ENCODE assay signal across 37 cellular contexts in the genomic region with DNA sequence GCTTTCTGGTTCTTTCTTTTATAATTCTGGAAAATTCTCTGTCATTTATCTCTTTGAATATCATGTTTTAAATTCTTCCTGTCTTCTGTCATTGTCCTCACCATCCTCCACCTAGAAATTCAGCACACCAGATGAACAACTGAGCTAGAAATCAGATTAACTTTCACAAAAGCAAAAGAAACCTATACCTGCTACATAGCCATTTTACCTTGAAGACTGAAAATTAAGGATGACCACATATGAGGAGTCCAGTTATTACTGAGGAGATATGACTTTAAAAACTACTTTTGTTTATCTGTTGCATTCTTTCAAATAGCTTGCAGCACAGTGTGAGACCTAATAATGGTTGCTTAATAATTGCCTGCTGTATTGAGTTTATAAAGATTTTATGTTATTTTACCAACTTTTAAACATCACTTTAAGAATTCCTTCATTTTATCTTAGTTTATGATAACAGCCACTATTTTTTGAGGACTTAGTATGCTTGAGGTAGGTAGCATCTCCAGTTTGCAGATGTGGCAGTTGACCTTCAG.
"Had no signal": no experiment of that assay in that cellular context is flagged by ENCODE, and none has a peak within 500 bp of the region (broad histone marks: within the 10 kb centered on the region; RNA-seq: fewer than 3 reads in every experiment).

No MANE protein-coding gene starts in this region.

- H3K27ac ChIP-seq: ascending aorta, cardiac muscle cell, VCaP had no signal

- H3K27ac Mint-ChIP-seq: activated B cell treated with CpG ODN at 0.5 μM for 24 hours; activated CD4-positive, alpha-beta memory T cell treated with anti-CD3 and anti-CD28 coated beads for 36 hours; activated CD4-positive, alpha-beta T cell treated with anti-CD3 and anti-CD28 coated beads, Interleukin-2, amount 10 ng/mL, durations not matched to agents 24 days and 14 days; activated CD8-positive, alpha-beta T cell treated with anti-CD3 and anti-CD28 coated beads for 36 hours; activated naive CD4-positive, alpha-beta T cell treated with anti-CD3 and anti-CD28 coated beads, Interleukin-2, amount 10 ng/mL, durations not matched to agents 7 days and 5 days; activated naive CD4-positive, alpha-beta T cell treated with anti-CD3 and anti-CD28 coated beads, Interleukin-2, amount 50 U/mL, for 24 hours; activated naive CD8-positive, alpha-beta T cell; activated naive CD8-positive, alpha-beta T cell treated with anti-CD3 and anti-CD28 coated beads, Interleukin-2, amount 10 ng/mL, durations not matched to agents 7 days and 5 days; activated naive CD8-positive, alpha-beta T cell treated with anti-CD3 and anti-CD28 coated beads, Interleukin-2, amount 50 U/mL, for 24 hours; activated T-helper 2 cell treated with anti-CD3 and anti-CD28 coated beads, Interferon-gamma antibody, Interleukin-2, Interleukin-4, amounts not matched to agents 10 μg/mL and 5 μg/mL and 100 μg/mL, durations not matched to agents 14 hours and 24 hours and 36 hours; brain; T-helper 1 cell treated with Interleukin-12 subunit alpha and Interleukin-12 subunit beta and Interleukin-4 antibody, amounts not matched to agents 30 μg/mL and 1 μg/mL, for 36 hours; T-helper 2 cell treated with Interferon-gamma antibody and Interleukin-4, amounts not matched to agents 5 μg/mL and 100 μg/mL, for 36 hours had no signal

- H3K9me3 Mint-ChIP-seq: activated B cell treated with CpG ODN at 0.5 μM for 24 hours; activated CD4-positive, alpha-beta memory T cell treated with anti-CD3 and anti-CD28 coated beads for 36 hours; activated CD4-positive, alpha-beta T cell treated with anti-CD3 and anti-CD28 coated beads, Interleukin-2, amount 10 ng/mL, durations not matched to agents 24 days and 14 days; activated CD8-positive, alpha-beta T cell treated with anti-CD3 and anti-CD28 coated beads for 36 hours; activated naive CD4-positive, alpha-beta T cell treated with anti-CD3 and anti-CD28 coated beads, Interleukin-2, amount 10 ng/mL, durations not matched to agents 7 days and 5 days; activated naive CD4-positive, alpha-beta T cell treated with anti-CD3 and anti-CD28 coated beads, Interleukin-2, amount 50 U/mL, for 24 hours; activated naive CD8-positive, alpha-beta T cell treated with anti-CD3 and anti-CD28 coated beads, Interleukin-2, amount 10 ng/mL, durations not matched to agents 7 days and 5 days; activated naive CD8-positive, alpha-beta T cell treated with anti-CD3 and anti-CD28 coated beads, Interleukin-2, amount 50 U/mL, for 24 hours; activated T-helper 2 cell treated with anti-CD3 and anti-CD28 coated beads, Interferon-gamma antibody, Interleukin-2, Interleukin-4, amounts not matched to agents 10 μg/mL and 5 μg/mL and 100 μg/mL, durations not matched to agents 14 hours and 24 hours and 36 hours; brain; central memory CD8-positive, alpha-beta T cell; T-helper 1 cell treated with Interleukin-12 subunit alpha and Interleukin-12 subunit beta and Interleukin-4 antibody, amounts not matched to agents 30 μg/mL and 1 μg/mL, for 36 hours; T-helper 2 cell treated with Interferon-gamma antibody and Interleukin-4, amounts not matched to agents 5 μg/mL and 100 μg/mL, for 36 hours had no signal

- FAIRE-seq: bronchial epithelial cell, TTC549 had no signal

- H3K27me3 ChIP-seq: ascending aorta, cardiac muscle cell had no signal

- H3K9me3 ChIP-seq: ascending aorta had no signal

- H3K27me3 Mint-ChIP-seq: activated B cell treated with CpG ODN at 0.5 μM for 24 hours; activated CD4-positive, alpha-beta memory T cell treated with anti-CD3 and anti-CD28 coated beads for 36 hours; activated CD4-positive, alpha-beta T cell treated with anti-CD3 and anti-CD28 coated beads, Interleukin-2, amount 10 ng/mL, durations not matched to agents 24 days and 14 days; activated CD8-positive, alpha-beta T cell treated with anti-CD3 and anti-CD28 coated beads for 36 hours; activated naive CD4-positive, alpha-beta T cell treated with anti-CD3 and anti-CD28 coated beads, Interleukin-2, amount 10 ng/mL, durations not matched to agents 7 days and 5 days; activated naive CD4-positive, alpha-beta T cell treated with anti-CD3 and anti-CD28 coated beads, Interleukin-2, amount 50 U/mL, for 24 hours; activated naive CD8-positive, alpha-beta T cell; activated naive CD8-positive, alpha-beta T cell treated with anti-CD3 and anti-CD28 coated beads, Interleukin-2, amount 10 ng/mL, durations not matched to agents 7 days and 5 days; activated naive CD8-positive, alpha-beta T cell treated with anti-CD3 and anti-CD28 coated beads, Interleukin-2, amount 50 U/mL, for 24 hours; brain; central memory CD8-positive, alpha-beta T cell had no signal

- H3K4me1 ChIP-seq: ascending aorta had no signal

- H3K36me3 Mint-ChIP-seq: activated CD4-positive, alpha-beta memory T cell treated with anti-CD3 and anti-CD28 coated beads for 36 hours; activated naive CD4-positive, alpha-beta T cell treated with anti-CD3 and anti-CD28 coated beads, Interleukin-2, amount 10 ng/mL, durations not matched to agents 7 days and 5 days; activated naive CD4-positive, alpha-beta T cell treated with anti-CD3 and anti-CD28 coated beads, Interleukin-2, amount 50 U/mL, for 24 hours; activated naive CD8-positive, alpha-beta T cell treated with anti-CD3 and anti-CD28 coated beads, Interleukin-2, amount 10 ng/mL, durations not matched to agents 7 days and 5 days; brain had no signal

- H3K4me3 Mint-ChIP-seq: activated B cell treated with CpG ODN at 0.5 μM for 24 hours; activated CD4-positive, alpha-beta memory T cell treated with anti-CD3 and anti-CD28 coated beads for 36 hours; activated CD4-positive, alpha-beta T cell treated with anti-CD3 and anti-CD28 coated beads, Interleukin-2, amount 10 ng/mL, durations not matched to agents 24 days and 14 days; activated CD8-positive, alpha-beta T cell treated with anti-CD3 and anti-CD28 coated beads for 36 hours; activated naive CD4-positive, alpha-beta T cell treated with anti-CD3 and anti-CD28 coated beads, Interleukin-2, amount 10 ng/mL, durations not matched to agents 7 days and 5 days; activated naive CD4-positive, alpha-beta T cell treated with anti-CD3 and anti-CD28 coated beads, Interleukin-2, amount 50 U/mL, for 24 hours; activated naive CD8-positive, alpha-beta T cell; activated naive CD8-positive, alpha-beta T cell treated with anti-CD3 and anti-CD28 coated beads, Interleukin-2, amount 10 ng/mL, durations not matched to agents 7 days and 5 days; activated naive CD8-positive, alpha-beta T cell treated with anti-CD3 and anti-CD28 coated beads, Interleukin-2, amount 50 U/mL, for 24 hours; brain; central memory CD8-positive, alpha-beta T cell; T-helper 1 cell treated with Interleukin-12 subunit alpha and Interleukin-12 subunit beta and Interleukin-4 antibody, amounts not matched to agents 30 μg/mL and 1 μg/mL, for 36 hours; T-helper 2 cell treated with Interferon-gamma antibody and Interleukin-4, amounts not matched to agents 5 μg/mL and 100 μg/mL, for 36 hours had no signal

- H3K4me3 ChIP-seq: ascending aorta, cardiac muscle cell had no signal

- ATAC-seq: activated CD8-positive, alpha-beta T cell treated with anti-CD3 and anti-CD28 coated beads for 36 hours; activated naive CD8-positive, alpha-beta T cell treated with anti-CD3 and anti-CD28 coated beads, Interleukin-2, amount 50 U/mL, for 24 hours had no signal

- DNase-seq: activated B cell treated with CpG ODN at 0.5 μM for 24 hours; activated CD4-positive, alpha-beta memory T cell treated with anti-CD3 and anti-CD28 coated beads for 36 hours; activated CD4-positive, alpha-beta T cell treated with anti-CD3 and anti-CD28 coated beads for 4 hours; activated CD4-positive, alpha-beta T cell treated with anti-CD3 and anti-CD28 coated beads, Interleukin-2, amount 10 ng/mL, durations not matched to agents 24 days and 14 days; activated CD4-positive, alpha-beta T cell treated with anti-CD3 and anti-CD28 coated beads, Interleukin-2, amount 50 U/mL, for 1 hour; activated CD4-positive, alpha-beta T cell treated with anti-CD3 and anti-CD28 coated beads, Interleukin-2, amount 50 U/mL, for 4 hours; activated CD4-positive, CD25-positive, alpha-beta regulatory T cell treated with anti-CD3 and anti-CD28 coated beads, Interleukin-2, amount 50 U/mL, for 72 hours; activated CD8-positive, alpha-beta memory T cell treated with anti-CD3 and anti-CD28 coated beads, Interleukin-2, amount 50 U/mL, for 4 hours; activated CD8-positive, alpha-beta T cell treated with anti-CD3 and anti-CD28 coated beads for 36 hours; activated effector memory CD4-positive, alpha-beta T cell treated with Interleukin-2 at 50 U/mL for 16 hours; activated gamma-delta T cell; activated naive CD4-positive, alpha-beta T cell treated with anti-CD3 and anti-CD28 coated beads, Interleukin-2, amount 10 ng/mL, durations not matched to agents 7 days and 5 days; activated naive CD4-positive, alpha-beta T cell treated with Interleukin-2 at 50 U/mL for 16 hours; activated naive CD8-positive, alpha-beta T cell treated with anti-CD3 and anti-CD28 coated beads, Interleukin-2, amount 10 ng/mL, durations not matched to agents 7 days and 5 days; activated naive CD8-positive, alpha-beta T cell treated with anti-CD3 and anti-CD28 coated beads, Interleukin-2, amount 50 U/mL, for 24 hours; activated T-cell treated with anti-CD3 and anti-CD28 coated beads for 4 hours; activated T-cell treated with anti-CD3 and anti-CD28 coated beads, Interleukin-2, amount 50 U/mL, for 1 hour; activated T-cell treated with anti-CD3 and anti-CD28 coated beads, Interleukin-2, amount 50 U/mL, for 48 hours; amygdala; anterior cingulate cortex; caudate nucleus; cerebellar nuclear complex; T-helper 1 cell; T-helper 2 cell; T-helper 9 cell had no signal

- H3K4me1 Mint-ChIP-seq: activated B cell treated with CpG ODN at 0.5 μM for 24 hours; activated CD4-positive, alpha-beta T cell treated with anti-CD3 and anti-CD28 coated beads, Interleukin-2, amount 10 ng/mL, durations not matched to agents 24 days and 14 days; activated naive CD4-positive, alpha-beta T cell treated with anti-CD3 and anti-CD28 coated beads, Interleukin-2, amount 10 ng/mL, durations not matched to agents 7 days and 5 days; activated naive CD4-positive, alpha-beta T cell treated with anti-CD3 and anti-CD28 coated beads, Interleukin-2, amount 50 U/mL, for 24 hours; activated naive CD8-positive, alpha-beta T cell treated with anti-CD3 and anti-CD28 coated beads, Interleukin-2, amount 10 ng/mL, durations not matched to agents 7 days and 5 days; activated naive CD8-positive, alpha-beta T cell treated with anti-CD3 and anti-CD28 coated beads, Interleukin-2, amount 50 U/mL, for 24 hours; brain had no signal

- H3K36me3 ChIP-seq: ascending aorta, cardiac muscle cell had no signal
